In the genomic region with DNA sequence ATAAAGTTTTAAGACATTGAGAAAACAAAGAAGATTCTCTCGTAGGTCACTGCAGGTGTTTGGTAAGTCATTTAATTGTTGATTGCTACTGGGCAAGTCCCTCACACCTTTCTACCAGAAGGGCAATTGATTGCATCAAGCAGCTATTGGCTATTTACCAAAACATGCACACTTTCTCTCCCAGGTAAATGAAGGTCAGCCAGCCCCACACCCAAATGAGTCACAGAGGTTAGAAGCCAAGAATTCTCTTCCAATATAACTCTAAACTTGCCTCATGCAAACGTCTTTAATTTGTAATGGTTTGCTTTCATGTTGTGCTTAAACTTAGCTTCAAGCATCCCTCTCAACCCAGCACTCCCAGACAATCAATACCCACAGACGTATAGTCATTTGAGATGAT, we compare ENCODE assay signal across 15 cellular contexts.
DNase-seq lines count a peak whose midpoint lies in the region; ATAC-seq and TF ChIP-seq lines count a peak whose summit lies in the region.
"Had no signal": no experiment of that assay in that cellular context is flagged by ENCODE, and none has a peak within 500 bp of the region (broad histone marks: within the 10 kb centered on the region; RNA-seq: fewer than 3 reads in every experiment).

No MANE protein-coding gene starts in this region.

- intact Hi-C loops in Calu3 (cut with micrococcal nuclease; ENCODE audit: unreplicated experiment) (no loop called here), OCI-LY7 (cut with micrococcal nuclease; ENCODE audit: unreplicated experiment) (no loop called here)

- H3K4me3 ChIP-seq in epithelial cell of esophagus (ENCODE audit: low read length) (no peak overlapping the region), OCI-LY7 (ENCODE audit: low read depth, low read length, poor library complexity, severe bottlenecking) (no peak overlapping the region)
- H3K4me3 ChIP-seq: BLaER1, HAP-1 had no signal

- H3K27ac Mint-ChIP-seq in Calu3 (ENCODE audit: unreplicated experiment) = peak overlapping the region; percentile 21
- H3K27ac Mint-ChIP-seq: CD8-positive, alpha-beta memory T cell had no signal

- CTCF ChIA-PET in Calu3 (lab: Charles Lee) = no interaction called here
- CTCF ChIA-PET in RWPE1 (lab: Yijun Ruan, JAX) = no interaction called here
- CTCF ChIA-PET in OCI-LY7 (lab: Charles Lee; ENCODE audit: unreplicated experiment) = no interaction called here

- no peaks in the 10 kb centered on the region for H3K4me1 ChIP-seq in OCI-LY7 (ENCODE audit: insufficient read depth, low read length, poor library complexity, severe bottlenecking)
- H3K4me1 ChIP-seq: BLaER1, Caco-2 had no signal

- no peaks in the 10 kb centered on the region for H3K36me3 ChIP-seq in OCI-LY7 (ENCODE audit: insufficient read depth, low read length)
- H3K36me3 ChIP-seq: BLaER1, HAP-1 had no signal

- H3K4me3 Mint-ChIP-seq in Calu3 (ENCODE audit: low read depth, unreplicated experiment) = no peak overlapping the region
- H3K4me3 Mint-ChIP-seq: CD8-positive, alpha-beta memory T cell had no signal

- H3K36me3 Mint-ChIP-seq in Calu3 (ENCODE audit: insufficient read depth, unreplicated experiment) = no peaks in the 10 kb centered on the region
- H3K36me3 Mint-ChIP-seq: CD8-positive, alpha-beta memory T cell had no signal

- POLR2A ChIA-PET in RWPE1 (lab: Yijun Ruan, JAX; ENCODE audit: low non-redundant PET) = no interaction called here
- POLR2A ChIA-PET in OCI-LY7 (lab: Charles Lee) = no interaction called here

- H3K79me2 ChIP-seq in OCI-LY7 (ENCODE audit: insufficient read depth, low read depth, low read length) = no peaks in the 10 kb centered on the region

- ATAC-seq in HG03175 (IDR thresholded peaks at IDR 0.05; ENCODE audit: unreplicated experiment) = no peak

- no peaks in the 10 kb centered on the region for H4K20me1 ChIP-seq in OCI-LY7 (ENCODE audit: insufficient read depth, low read length)
- H4K20me1 ChIP-seq: BLaER1 had no signal

- no peak for TF ChIP-seq CTCF in Calu3 (IDR thresholded peaks at IDR 0.05; ENCODE audit: unreplicated experiment)
- no peak for TF ChIP-seq CTCF in RWPE1 (conservative IDR thresholded peaks at IDR 0.05; ENCODE audit: low read depth)
- no peak for TF ChIP-seq CTCF in epithelial cell of esophagus (IDR thresholded peaks at IDR 0.05; ENCODE audit: insufficient read depth, low read depth, low read length, missing control alignments)
- no peak for TF ChIP-seq CTCF in OCI-LY7 (conservative IDR thresholded peaks at IDR 0.05; ENCODE audit: low read length)

- no peaks in the 10 kb centered on the region for H3K9me3 Mint-ChIP-seq in Calu3 (ENCODE audit: low read depth, unreplicated experiment)

- peak; percentile 19 for DNase-seq in Calu3
- DNase-seq in RWPE1 (ENCODE audit: low spot score) = peak; percentile 27
- DNase-seq in epithelial cell of esophagus (ENCODE audit: low read depth) = peak; percentile 36
- DNase-seq in renal cortical epithelial cell (ENCODE audit: low read depth) = peak; percentile 36
- DNase-seq in OCI-M2 (lab: John Stamatoyannopoulos, UW; ENCODE audit: unreplicated experiment) = no peak
- no peak for DNase-seq in OCI-LY7 (ENCODE audit: low spot score)
- DNase-seq: 8988T; AML-193; Caco-2; CD8-positive, alpha-beta memory T cell; DMS53; GF-D8 had no signal

- peaks cover 10% of the 10 kb centered on the region for H3K4me1 Mint-ChIP-seq in Calu3 (ENCODE audit: low read depth, unreplicated experiment)
- H3K4me1 Mint-ChIP-seq: CD8-positive, alpha-beta memory T cell had no signal

- no peaks in the 10 kb centered on the region for H3K27me3 Mint-ChIP-seq in Calu3 (ENCODE audit: unreplicated experiment)
- H3K27me3 Mint-ChIP-seq: CD8-positive, alpha-beta memory T cell had no signal

- H2AFZ ChIP-seq in OCI-LY7 (ENCODE audit: low read length) = no peak overlapping the region

- H3K4me2 ChIP-seq in OCI-LY7 (ENCODE audit: low read length) = no peak overlapping the region
- H3K4me2 ChIP-seq: BLaER1 had no signal

- no TSS peak for BruUV-seq in Calu3 (replicated peaks; lab: Mats Ljungman, UMichigan)
- no TSS peak for BruUV-seq in OCI-LY7 (replicated peaks; lab: Mats Ljungman, UMichigan)

- H3K27ac ChIP-seq in RWPE1 (no peak overlapping the region), OCI-LY7 (ENCODE audit: low read depth, low read length, poor library complexity, severe bottlenecking) (no peak overlapping the region)
- H3K27ac ChIP-seq: BLaER1 had no signal

- no peaks in the 10 kb centered on the region for H3K9me3 ChIP-seq in OCI-LY7 (ENCODE audit: low read length)
- H3K9me3 ChIP-seq: BLaER1, Caco-2, HAP-1 had no signal

- H3K9me2 ChIP-seq in OCI-LY7 (ENCODE audit: insufficient read depth, low read length) = no peaks in the 10 kb centered on the region

Comparison
In these comparisons a context has a peak if more than half of its experiments do, and no peak if none do; other contexts are left out.
1. DNase-seq: peak in Calu3 (single experiment), RWPE1 (single experiment), epithelial cell of esophagus (single experiment) and renal cortical epithelial cell (single experiment); none in OCI-M2 (single experiment) and OCI-LY7 (single experiment).